In genomic region chr20:45968801-45969711, GRCh38 we compare ENCODE assay signal across 10 cellular contexts. TPM values are rescaled to one million over a fixed set of nuclear protein-coding genes. Genes with fewer than 3 reads are reported as not detected.
DNase-seq lines count a peak whose midpoint lies in the region; ATAC-seq, FAIRE-seq and TF ChIP-seq lines count a peak whose summit lies in the region.
"Had no signal": no experiment of that assay in that cellular context is flagged by ENCODE, and none has a peak within 500 bp of the region (broad histone marks: within the 10 kb centered on the region; RNA-seq: fewer than 3 reads in every experiment).

No MANE protein-coding gene starts in this region.

- H3K9me3 Mint-ChIP-seq in activated T-helper 17 cell treated with anti-CD3 and anti-CD28 coated beads, Interleukin-2, amount 50 U/mL, for 72 hours = no peaks in the 10 kb centered on the region

- H3K27ac ChIP-seq in A549 = peak overlapping the region in 1 of 2 experiments; percentile 30; a peak in 1 of 6 replicates
- no peak overlapping the region for H3K27ac ChIP-seq in right lobe of liver

- H3K36me3 Mint-ChIP-seq in activated T-helper 17 cell treated with anti-CD3 and anti-CD28 coated beads, Interleukin-2, amount 50 U/mL, for 72 hours (ENCODE audit: low read depth) = peaks cover 81% of the 10 kb centered on the region

- H3K4me2 ChIP-seq in A549 = peak overlapping the region; percentile 94; the same call in 2 of the 3 replicates

- H3K4me3 ChIP-seq in A549 (no peak overlapping the region), right lobe of liver (no peak overlapping the region)

- ATAC-seq in A549 = no peak
- ATAC-seq in activated T-helper 17 cell treated with anti-CD3 and anti-CD28 coated beads, Interleukin-2, amount 50 U/mL, for 72 hours (replicated peaks) = no peak
- ATAC-seq in right lobe of liver = no peak
- ATAC-seq: left colon had no signal

- H3K27ac Mint-ChIP-seq in activated T-helper 17 cell treated with anti-CD3 and anti-CD28 coated beads, Interleukin-2, amount 50 U/mL, for 72 hours = peak overlapping the region; percentile 86

- H3K27me3 ChIP-seq in right lobe of liver = no peaks in the 10 kb centered on the region

- POLR2A ChIA-PET in A549 (lab: Yijun Ruan, JAX) = interaction anchor here (1.0 to 4.8 kb wide), 3 partner anchors 35 to 120 kb away, joined by 3 to 29 read pairs (median 3); partner anchors contain the start of gene PCIF1

- no peaks in the 10 kb centered on the region for H3K27me3 Mint-ChIP-seq in activated T-helper 17 cell treated with anti-CD3 and anti-CD28 coated beads, Interleukin-2, amount 50 U/mL, for 72 hours

- no peak for TF ChIP-seq RAD21 in A549 (conservative IDR thresholded peaks at IDR 0.05 in 1 of 2, IDR thresholded peaks at IDR 0.05 in 1 of 2)

- H3K4me3 Mint-ChIP-seq in activated T-helper 17 cell treated with anti-CD3 and anti-CD28 coated beads, Interleukin-2, amount 50 U/mL, for 72 hours = peak overlapping the region; percentile 82

- H3K4me1 ChIP-seq in A549 (peaks cover 17% of the 10 kb centered on the region), right lobe of liver (peaks cover 0 to 15% (median 3%) of the 10 kb centered on the region in 4 donors)

- H3K9me3 ChIP-seq in A549 (no peaks in the 10 kb centered on the region), right lobe of liver (no peaks in the 10 kb centered on the region)

- CTCF ChIA-PET in A549 (lab: Yijun Ruan, JAX) = interaction anchor here (0.5 to 16.6 kb wide), 37 partner anchors 8 to 380 kb away, joined by 3 to 358 read pairs (median 5); partner anchors contain the start of genes MMP9, PCIF1 and ZSWIM1

- WGBS in A549 (ENCODE audit: missing lambda C conversion rate) = 65% methylated on average over 14 of the region's 14 CpGs
- WGBS in right lobe of liver (ENCODE audit: insufficient coverage, low coverage, low lambda C conversion rate, missing lambda C conversion rate) = 86% methylated on average over 4 of the region's 14 CpGs

- peaks cover 17% of the 10 kb centered on the region for H3K4me1 Mint-ChIP-seq in activated T-helper 17 cell treated with anti-CD3 and anti-CD28 coated beads, Interleukin-2, amount 50 U/mL, for 72 hours

- TF ChIP-seq EP300 in A549 (IDR thresholded peaks at IDR 0.05) = no peak

- FAIRE-seq in A549 (lab: Jason Lieb, UNC) = no peak

- DNase-seq in A549 (ENCODE audit: low read depth in 1 of 2, low spot score in 1 of 2) (no peak), GM04503 (ENCODE audit: low read depth) (peak; percentile 27), right lobe of liver (peak in 2 of 3 donors; percentile 42 to 55), OCI-M1 (lab: John Stamatoyannopoulos, UW) (no peak), NCI-H2107 (lab: John Stamatoyannopoulos, UW) (no peak), NCI-H2029 (lab: John Stamatoyannopoulos, UW) (no peak)
- no peak for DNase-seq in stimulated activated CD4-positive, alpha-beta T cell treated with anti-CD3 and anti-CD28 coated beads, Interleukin-12 subunit alpha, Interleukin-12 subunit beta, amount 100 ng/mL, for 4 hours
- DNase-seq: effector CD4-positive, alpha-beta T cell; left colon had no signal

- no peak for TF ChIP-seq POLR2A in A549 (IDR thresholded peaks at IDR 0.05; ENCODE audit: low read length)
- no peak for TF ChIP-seq POLR2A in right lobe of liver (IDR thresholded peaks at IDR 0.05)

- intact Hi-C loops in right lobe of liver (cut with DNase I) = loop anchor here (10.0 kb wide), 3 partner anchors 84 to 174 kb away; partner anchors contain the start of genes DNTTIP1 (in 1 of the 2), SPATA25 (in 1 of the 2), TNNC2 (in 1 of the 2) and WFDC3 (in 1 of the 2)

- TF ChIP-seq CTCF in A549 (IDR thresholded peaks at IDR 0.05) = no peak
- TF ChIP-seq CTCF in right lobe of liver (IDR thresholded peaks at IDR 0.05) = no peak

- H3K36me3 ChIP-seq in right lobe of liver = peaks cover 0 to 53% (median 29%) of the 10 kb centered on the region in 4 donors

TF ChIP-seq in A549, 52 proteins besides CTCF, POLR2A, EP300 and RAD21:
- TF ChIP-seq USF2 (IDR thresholded peaks at IDR 0.05) (no peak), NPAS2 (CRISPR knock-in tag; IDR thresholded peaks at IDR 0.05; ENCODE audit: borderline replicate concordance) (no peak), TFCP2L1 (CRISPR knock-in tag; IDR thresholded peaks at IDR 0.05) (no peak), NR3C1 (IDR thresholded peaks at IDR 0.05) (no peak), POLR2AphosphoS2 (conservative IDR thresholded peaks at IDR 0.05; ENCODE audit: low read length) (no peak), PBX3 (IDR thresholded peaks at IDR 0.05) (no peak), NFE2L2 (conservative IDR thresholded peaks at IDR 0.05; ENCODE audit: low read length) (no peak)

RNA-seq across cellular contexts. Expression of gene ZNF335, which starts 2.9 kb away (rescaled TPM):
- polyA plus RNA-seq in A549 (2011; rRNA removed) = 7.3 and 8.4 TPM in 2 replicates
- 15.0 and 17.8 TPM in 2 replicates for polyA plus RNA-seq in A549 (2012; cell fraction: cytosol; rRNA removed)
- 58.4 and 78.4 TPM in 2 replicates for polyA plus RNA-seq in A549 (2012; cell fraction: nucleus; rRNA removed)
- polyA plus RNA-seq in A549 (2017; fragmentation: RNase III; extraction: RNeasy Plus Mini Kit Qiagen cat#74134 plus additional on column Dnase treatment) = 9.1 to 10.3 TPM (median 9.3 TPM) in 3 replicates
- polyA minus RNA-seq in A549 (2011; rRNA and poly(A)+ RNA removed) = 22.3 and 31.1 TPM in 2 replicates
- 10 to 100 TPM; 46.0 to 53.9 TPM for total RNA-seq in activated T-helper 17 cell treated with anti-CD3 and anti-CD28 coated beads, Interleukin-2, amount 50 U/mL, for 72 hours
- total RNA-seq in right lobe of liver = 1 to 10 TPM; 6.5 to 9.3 (median 7.8) TPM

RNA-seq across cellular contexts. Expression of gene PCIF1, which starts 34.6 kb away (rescaled TPM):
- 19.7 and 24.3 TPM in 2 replicates for polyA plus RNA-seq in A549 (2011; rRNA removed)
- 35.9 and 44.3 TPM in 2 replicates for polyA plus RNA-seq in A549 (2012; cell fraction: cytosol; rRNA removed)
- polyA plus RNA-seq in A549 (2012; cell fraction: nucleus; rRNA removed) = 42.9 and 44.2 TPM in 2 replicates
- polyA plus RNA-seq in A549 (2017; fragmentation: RNase III; extraction: RNeasy Plus Mini Kit Qiagen cat#74134 plus additional on column Dnase treatment) = 18.7 to 21.6 TPM (median 21.4 TPM) in 3 replicates
- polyA minus RNA-seq in A549 (2011; rRNA and poly(A)+ RNA removed) = 33.1 and 40.2 TPM in 2 replicates
- total RNA-seq in activated T-helper 17 cell treated with anti-CD3 and anti-CD28 coated beads, Interleukin-2, amount 50 U/mL, for 72 hours = 10 to 100 TPM; 33.1 to 34.3 TPM
- total RNA-seq in right lobe of liver = 10 to 100 TPM in 2 of 6 experiments, 1 to 10 TPM in 4; 7.8 to 12.1 (median 9.5) TPM

RNA-seq across cellular contexts. Expression of gene MMP9, which starts 39.7 kb away (rescaled TPM):
- polyA plus RNA-seq in A549 (2011; rRNA removed) (0.09 and 0.12 TPM in 2 replicates), A549 (2017; fragmentation: RNase III; extraction: RNeasy Plus Mini Kit Qiagen cat#74134 plus additional on column Dnase treatment) (0.06 to 0.34 TPM (median 0.24 TPM) in 3 replicates)
- polyA plus RNA-seq in A549 (2012; cell fraction: cytosol; rRNA removed) = 0.14 and 0.16 TPM in 2 replicates
- 0.43 and 0.44 TPM in 2 replicates for polyA plus RNA-seq in A549 (2012; cell fraction: nucleus; rRNA removed)
- 0.21 TPM in 1 of 2 replicates, not detected in the other for polyA minus RNA-seq in A549 (2011; rRNA and poly(A)+ RNA removed)
- not detected for total RNA-seq in activated T-helper 17 cell treated with anti-CD3 and anti-CD28 coated beads, Interleukin-2, amount 50 U/mL, for 72 hours
- total RNA-seq in right lobe of liver = 1 to 10 TPM in 4 of 6 experiments, under 1 TPM in 2; 0.61 to 2.4 (median 1.3) TPM

RNA-seq across cellular contexts. Expression of gene PLTP, which starts 57.1 kb away (rescaled TPM):
- polyA plus RNA-seq in A549 (2011; rRNA removed) = 2.7 and 4.5 TPM in 2 replicates
- 2.9 and 3.6 TPM in 2 replicates for polyA plus RNA-seq in A549 (2012; cell fraction: cytosol; rRNA removed)
- 2.3 and 3.2 TPM in 2 replicates for polyA plus RNA-seq in A549 (2012; cell fraction: nucleus; rRNA removed)
- polyA plus RNA-seq in A549 (2017; fragmentation: RNase III; extraction: RNeasy Plus Mini Kit Qiagen cat#74134 plus additional on column Dnase treatment) = 0.97 to 1.6 TPM (median 1.5 TPM) in 3 replicates
- 3.8 and 4.1 TPM in 2 replicates for polyA minus RNA-seq in A549 (2011; rRNA and poly(A)+ RNA removed)
- total RNA-seq in activated T-helper 17 cell treated with anti-CD3 and anti-CD28 coated beads, Interleukin-2, amount 50 U/mL, for 72 hours = 10 to 100 TPM in 1 of 2 donors, 1 to 10 TPM in 1; 6.6 to 12.1 TPM
- total RNA-seq in right lobe of liver = 10 to 100 TPM in 5 of 6 experiments, 1 to 10 TPM in 1; 9.6 to 70.2 (median 35.6) TPM

RNA-seq across cellular contexts. Expression of gene SLC12A5, which starts 60.0 kb away (rescaled TPM):
- polyA plus RNA-seq in A549 (2011; rRNA removed) = 3.0 and 3.5 TPM in 2 replicates
- polyA plus RNA-seq in A549 (2012; cell fraction: cytosol; rRNA removed) = 12.7 and 14.6 TPM in 2 replicates
- polyA plus RNA-seq in A549 (2012; cell fraction: nucleus; rRNA removed) = 6.4 and 6.7 TPM in 2 replicates
- polyA plus RNA-seq in A549 (2017; fragmentation: RNase III; extraction: RNeasy Plus Mini Kit Qiagen cat#74134 plus additional on column Dnase treatment) = 10.8 to 11.7 TPM (median 11.5 TPM) in 3 replicates
- 2.9 and 4.9 TPM in 2 replicates for polyA minus RNA-seq in A549 (2011; rRNA and poly(A)+ RNA removed)
- total RNA-seq in activated T-helper 17 cell treated with anti-CD3 and anti-CD28 coated beads, Interleukin-2, amount 50 U/mL, for 72 hours = under 1 TPM in 1 of 2 donors, not detected in 1; 0.61 TPM
- under 1 TPM in 3 of 6 experiments, not detected in 3; 0.32 to 0.91 (median 0.64) TPM for total RNA-seq in right lobe of liver

Comparison
In these comparisons a context has a peak if more than half of its experiments do, and no peak if none do; other contexts are left out.
1. DNase-seq: peak in GM04503 (single experiment) and right lobe of liver (2 of 3); none in A549 (0 of 2), OCI-M1 (single experiment), stimulated activated CD4-positive, alpha-beta T cell treated with anti-CD3 and anti-CD28 coated beads, Interleukin-12 subunit alpha, Interleukin-12 subunit beta, amount 100 ng/mL, for 4 hours (single experiment), NCI-H2107 (single experiment) and NCI-H2029 (single experiment).
2. RNA of gene ZNF335, which starts 2.9 kb away (total RNA-seq): 46.0 to 53.9 TPM in activated T-helper 17 cell treated with anti-CD3 and anti-CD28 coated beads, Interleukin-2, amount 50 U/mL, for 72 hours; 6.5 to 9.3 TPM in right lobe of liver; every median in the first group is over 4 times any median in the second.